Comparison of ENCODE assay signal across 1 cellular context in the genomic region with DNA sequence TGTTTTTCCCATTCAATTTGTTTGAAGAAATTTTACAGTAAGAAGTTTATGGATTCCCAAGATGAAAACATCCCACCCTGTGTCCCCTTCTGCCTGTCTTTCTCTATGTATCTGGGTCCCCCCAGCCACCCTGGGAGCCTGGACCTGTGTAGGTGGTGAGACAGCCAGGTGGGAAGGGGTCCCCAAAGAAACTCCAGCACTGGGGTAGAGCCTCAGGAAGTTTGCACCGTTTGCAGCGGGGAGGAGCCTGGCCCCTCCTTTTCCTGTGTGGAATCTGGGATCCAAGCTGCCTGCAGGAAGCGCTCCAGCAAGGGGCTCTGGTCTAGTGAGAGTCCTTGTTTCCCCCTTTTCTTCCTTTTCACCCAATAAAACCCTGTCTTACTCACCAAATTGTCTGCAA.
TF ChIP-seq lines count a peak whose summit lies in the region.

No MANE protein-coding gene starts in this region.

TF ChIP-seq in H1, 55 proteins besides CTCF, POLR2A, EP300 and RAD21:
- no peak for TF ChIP-seq SP1 (IDR thresholded peaks at IDR 0.05; ENCODE audit: low read depth, low read length)
- TF ChIP-seq RNF2 (IDR thresholded peaks at IDR 0.05; ENCODE audit: borderline replicate concordance, low read depth, low read length, missing control alignments, poor library complexity, severe bottlenecking), result no peak
- no peak for TF ChIP-seq YY1 (IDR thresholded peaks at IDR 0.05; ENCODE audit: low read depth, low read length)
- no peak for TF ChIP-seq CHD1 (IDR thresholded peaks at IDR 0.05; ENCODE audit: low read depth, low read length)
- no peak for TF ChIP-seq SIX5 (IDR thresholded peaks at IDR 0.05; ENCODE audit: low read depth, low read length)
- TF ChIP-seq BRCA1 (IDR thresholded peaks at IDR 0.05; ENCODE audit: low read depth, low read length), result no peak
- no peak for TF ChIP-seq NANOG (IDR thresholded peaks at IDR 0.05; ENCODE audit: insufficient read depth, low read depth, low read length, poor library complexity, severe bottlenecking)
- TF ChIP-seq JUND (IDR thresholded peaks at IDR 0.05; ENCODE audit: low read length), result no peak
- TF ChIP-seq ZNF274 (IDR thresholded peaks at IDR 0.05; ENCODE audit: borderline replicate concordance, extremely low read depth, low read length), result no peak
- no peak for TF ChIP-seq RBBP5 (IDR thresholded peaks at IDR 0.05; ENCODE audit: borderline replicate concordance, low read depth, low read length)
- TF ChIP-seq RXRA (IDR thresholded peaks at IDR 0.05; ENCODE audit: insufficient read depth, low read depth, low read length), result no peak
- TF ChIP-seq ASH2L (IDR thresholded peaks at IDR 0.05; ENCODE audit: low read length), result no peak
- TF ChIP-seq SAP30 (IDR thresholded peaks at IDR 0.05; ENCODE audit: insufficient read depth, insufficient replicate concordance, low read length), result no peak
- TF ChIP-seq MAFK (IDR thresholded peaks at IDR 0.05; ENCODE audit: low read depth, low read length), result no peak
- no peak for TF ChIP-seq CREB1 (IDR thresholded peaks at IDR 0.05)
- TF ChIP-seq EZH2 (IDR thresholded peaks at IDR 0.05; ENCODE audit: low read depth, low read length, severe bottlenecking), result no peak
- TF ChIP-seq EGR1 (IDR thresholded peaks at IDR 0.05; ENCODE audit: borderline replicate concordance, low read depth, low read length), result no peak
- TF ChIP-seq TEAD4 (IDR thresholded peaks at IDR 0.05; ENCODE audit: low read depth, low read length), result no peak
- no peak for TF ChIP-seq POLR2AphosphoS5 (IDR thresholded peaks at IDR 0.05; ENCODE audit: low read depth, low read length)
- no peak for TF ChIP-seq CTBP2 (IDR thresholded peaks at IDR 0.05; ENCODE audit: borderline replicate concordance, insufficient read depth, insufficient read length, low read length)
